Comparison of ENCODE assay signal across 12 cellular contexts in genomic region chr1:920506-920905, GRCh38. TPM values are rescaled to one million over a fixed set of nuclear protein-coding genes. Genes with fewer than 3 reads are reported as not detected.
DNase-seq lines count a peak whose midpoint lies in the region; ATAC-seq and TF ChIP-seq lines count a peak whose summit lies in the region.
"Had no signal": no experiment of that assay in that cellular context is flagged by ENCODE, and none has a peak within 500 bp of the region (broad histone marks: within the 10 kb centered on the region; RNA-seq: fewer than 3 reads in every experiment).

No MANE protein-coding gene starts in this region.

- intact Hi-C loops in PC-9 (cut with micrococcal nuclease; ENCODE audit: unreplicated experiment) = no loop called here

- H3K79me2 ChIP-seq in PC-9 (ENCODE audit: low read depth) (no peaks in the 10 kb centered on the region), hepatocyte (no peaks in the 10 kb centered on the region)

- H3K36me3 ChIP-seq in PC-9 (ENCODE audit: low read depth) (no peaks in the 10 kb centered on the region), hepatocyte (replicated peaks; ENCODE audit: insufficient read depth, low read depth) (no peaks in the 10 kb centered on the region)

- no peak overlapping the region for H2AFZ ChIP-seq in PC-9
- H2AFZ ChIP-seq in hepatocyte = no peak overlapping the region

- H3K4me3 ChIP-seq in PC-9 = no peak overlapping the region
- H3K4me3 ChIP-seq in hepatocyte = no peak overlapping the region
- H3K4me3 ChIP-seq: psoas muscle had no signal

- POLR2A ChIA-PET in PC-9 (lab: Charles Lee; ENCODE audit: unreplicated experiment) = interaction anchor here (0.6 kb wide), 1 partner anchor 38 kb away, joined by 3 read pairs; the partner anchor contains the start of gene NOC2L

- DNase-seq in DMS53 (lab: John Stamatoyannopoulos, UW) = peak; percentile 65
- no peak for DNase-seq in PC-9
- DNase-seq in hepatocyte (ENCODE audit: low spot score) = no peak
- no peak for DNase-seq in kidney glomerular epithelial cell (lab: John Stamatoyannopoulos, UW)
- DNase-seq in erythroblast (lab: John Stamatoyannopoulos, UW) = no peak
- DNase-seq in globus pallidus (ENCODE audit: low spot score) = no peak
- DNase-seq: stimulated activated CD4-positive, alpha-beta T cell treated with anti-CD3 and anti-CD28 coated beads, Interleukin-2, amount 100 ng/mL, for 48 hours had no signal

- TF ChIP-seq CTCF in 22Rv1 (IDR thresholded peaks at IDR 0.05) (no peak), PC-9 (conservative IDR thresholded peaks at IDR 0.05) (no peak), hepatocyte (IDR thresholded peaks at IDR 0.05; ENCODE audit: poor library complexity) (no peak)

- no peak for ATAC-seq in activated CD4-positive, CD25-positive, alpha-beta regulatory T cell treated with anti-CD3 and anti-CD28 coated beads, Interleukin-2, amount 50 U/mL, for 24 hours

- H4K20me1 ChIP-seq in PC-9 (ENCODE audit: insufficient read depth) (no peaks in the 10 kb centered on the region; the same call in 1 of the 2 replicates), hepatocyte (ENCODE audit: insufficient read depth, poor library complexity, severe bottlenecking) (no peaks in the 10 kb centered on the region)

- H3K27me3 ChIP-seq in PC-9 (ENCODE audit: insufficient read depth, low read depth) (peaks cover 46% of the 10 kb centered on the region), hepatocyte (peaks cover 53% of the 10 kb centered on the region)

- H3K4me1 ChIP-seq in PC-9 (replicated peaks; ENCODE audit: insufficient read depth) = peaks cover 19% of the 10 kb centered on the region
- H3K4me1 ChIP-seq in hepatocyte (ENCODE audit: insufficient read depth) = peaks cover 41% of the 10 kb centered on the region

- CTCF ChIA-PET in PC-9 (lab: Charles Lee) = interaction anchor here (0.7 kb wide), 1 partner anchor 22 kb away, joined by 3 read pairs; no protein-coding TSS in a partner anchor

- H3K27ac ChIP-seq in 22Rv1 = peak overlapping the region; percentile 91
- no peak overlapping the region for H3K27ac ChIP-seq in PC-9
- H3K27ac ChIP-seq in hepatocyte = no peak overlapping the region
- H3K27ac ChIP-seq: psoas muscle had no signal

- TF ChIP-seq POLR2A in erythroblast (IDR thresholded peaks at IDR 0.05; ENCODE audit: low read length) = no peak

- BruUV-seq in PC-9 (replicated peaks; lab: Mats Ljungman, UMichigan) = no TSS peak

- peak overlapping the region; percentile 61 for H3K4me2 ChIP-seq in PC-9
- peak overlapping the region; percentile 65 for H3K4me2 ChIP-seq in hepatocyte

- no peaks in the 10 kb centered on the region for H3K9me3 ChIP-seq in PC-9 (ENCODE audit: insufficient read depth, low read depth)
- H3K9me3 ChIP-seq in hepatocyte (ENCODE audit: low read depth) = no peaks in the 10 kb centered on the region
- H3K9me3 ChIP-seq: psoas muscle had no signal

- 47% methylated on average over 13 of the region's 13 CpGs for WGBS in hepatocyte (ENCODE audit: low lambda C conversion rate, missing lambda C conversion rate)

- H3K9me2 ChIP-seq in PC-9 (ENCODE audit: insufficient read depth) (no peaks in the 10 kb centered on the region), hepatocyte (replicated peaks; ENCODE audit: insufficient read depth) (no peaks in the 10 kb centered on the region)

- peaks cover 12% of the 10 kb centered on the region; the same call in 1 of the 2 replicates for H3F3A ChIP-seq in PC-9 (ENCODE audit: insufficient read depth, low read depth)

RNA-seq across cellular contexts. Expression of gene SAMD11, which starts 3.2 kb away (rescaled TPM):
- total RNA-seq in PC-9 (2021) (0.59 and 2.2 TPM in 2 replicates), hepatocyte (9.5 and 10.2 TPM in 2 replicates)
- 17.1 and 20.1 TPM in 2 replicates for polyA plus RNA-seq in hepatocyte
- total RNA-seq: mononuclear cell; T-helper 1 cell treated with Interleukin-12 subunit alpha and Interleukin-12 subunit beta and Interleukin-4 antibody, amounts not matched to agents 30 ng/mL and 1 ng/mL, for 36 hours had no signal

RNA-seq across cellular contexts. Expression of gene NOC2L, which starts 38.5 kb away (rescaled TPM):
- total RNA-seq in PC-9 (2021) (86.4 and 100 TPM in 2 replicates), hepatocyte (29.3 and 44.3 TPM in 2 replicates)
- 66.6 and 68.1 TPM in 2 replicates for polyA plus RNA-seq in hepatocyte

RNA-seq across cellular contexts. Expression of gene KLHL17, which starts 39.9 kb away (rescaled TPM):
- total RNA-seq in PC-9 (2021) = 16.8 and 22.7 TPM in 2 replicates
- total RNA-seq in hepatocyte = 4.1 and 13.8 TPM in 2 replicates
- 25.0 and 35.4 TPM in 2 replicates for polyA plus RNA-seq in hepatocyte

RNA-seq across cellular contexts. Expression of gene PLEKHN1, which starts 45.8 kb away (rescaled TPM):
- total RNA-seq in PC-9 (2021) = 9.1 and 11.9 TPM in 2 replicates
- total RNA-seq in hepatocyte = 0.60 and 0.72 TPM in 2 replicates
- 2.4 and 5.6 TPM in 2 replicates for polyA plus RNA-seq in hepatocyte
- total RNA-seq: psoas muscle had no signal
